ENCODE assay signal across 30 cellular contexts in genomic region chr21:41709166-41709565, GRCh38. TPM values are rescaled to one million over a fixed set of nuclear protein-coding genes. Genes with fewer than 3 reads are reported as not detected.
"Had no signal": no experiment of that assay in that cellular context is flagged by ENCODE, and none has a peak within 500 bp of the region (broad histone marks: within the 10 kb centered on the region; RNA-seq: fewer than 3 reads in every experiment).

No MANE protein-coding gene starts in this region.

- H3K4me3 ChIP-seq: esophagus squamous epithelium, gastrocnemius medialis, heart right ventricle, left lung, lower lobe of right lung, mucosa of descending colon had no signal

- H3K36me3 ChIP-seq: esophagus squamous epithelium, gastrocnemius medialis, heart right ventricle, left lung, lower lobe of right lung had no signal

- H3K4me1 ChIP-seq: gastrocnemius medialis, heart right ventricle, left lung, lower lobe of right lung had no signal

- H3K4me3 Mint-ChIP-seq: dendritic cell treated with granulocyte-macrophage colony-stimulating factor and Interleukin-4, amounts not matched to agents 40 ng/mL and 50 ng/mL, for 4 days; effector memory CD8-positive, alpha-beta T cell; endodermal cell; mesothelial cell of epicardium; naive B cell; naive thymus-derived CD8-positive, alpha-beta T cell had no signal

- ATAC-seq: effector memory CD8-positive, alpha-beta T cell; esophagus mucosa; gastrocnemius medialis; heart right ventricle; left cardiac atrium; left lung; left ventricle myocardium superior; lower lobe of right lung; mucosa of descending colon; naive thymus-derived CD8-positive, alpha-beta T cell had no signal

- FAIRE-seq: endometrium, islet of Langerhans, keratinocyte had no signal

- H3K36me3 Mint-ChIP-seq: mesothelial cell of epicardium had no signal

- H3K4me1 Mint-ChIP-seq: naive B cell had no signal

- H3K27ac Mint-ChIP-seq: dendritic cell treated with granulocyte-macrophage colony-stimulating factor and Interleukin-4, amounts not matched to agents 40 ng/mL and 50 ng/mL, for 4 days; effector memory CD8-positive, alpha-beta T cell; endodermal cell; mesothelial cell of epicardium; naive B cell; naive thymus-derived CD8-positive, alpha-beta T cell had no signal

- H3K9me3 Mint-ChIP-seq: effector memory CD8-positive, alpha-beta T cell; endodermal cell had no signal

- H3K9me3 ChIP-seq: esophagus squamous epithelium, gastrocnemius medialis, left lung, lower lobe of right lung, mucosa of descending colon had no signal

- H3K27ac ChIP-seq: epithelial cell of prostate, gastrocnemius medialis, heart right ventricle, left lung, lower lobe of right lung had no signal

- DNase-seq: cortex of kidney; effector CD8-positive, alpha-beta T cell; effector memory CD8-positive, alpha-beta T cell; endodermal cell; erythroblast; esophagus squamous epithelium; foreskin fibroblast; foreskin melanocyte; gastrocnemius medialis; glutamatergic neuron; head of caudate nucleus; heart right ventricle; hippocampal formation; left cardiac atrium; left lung; left ventricle myocardium superior; lower lobe of right lung; mesenchymal stem cell; mucosa of descending colon; naive B cell; naive thymus-derived CD8-positive, alpha-beta T cell had no signal

RNA-seq across cellular contexts. Expression of gene RIPK4, which starts 57.7 kb away (rescaled TPM):
- total RNA-seq: mesenteric fat pad, myocyte had no signal
